8 cellular contexts compared by ENCODE assay signal in genomic region chr17:7392696-7393612, GRCh38. TPM values are rescaled to one million over a fixed set of nuclear protein-coding genes. Genes with fewer than 3 reads are reported as not detected.
DNase-seq lines count a peak whose midpoint lies in the region; ATAC-seq and TF ChIP-seq lines count a peak whose summit lies in the region.

No MANE protein-coding gene starts in this region.

- H3K9me3 ChIP-seq in SK-N-MC (ENCODE audit: low read depth, low read length), result no peaks in the 10 kb centered on the region
- H3K9me3 ChIP-seq in psoas muscle, result no peaks in the 10 kb centered on the region

- intact Hi-C loops in psoas muscle (cut with DNase I), result loop anchor here (5.0 kb wide), 3 partner anchors 36 to 94 kb away; partner anchors contain the start of genes KCTD11 (in 1 of the 2) and TMEM95 (in 1 of the 2)

- no peaks in the 10 kb centered on the region for H3K27me3 ChIP-seq in GM06990 (replicated peaks; ENCODE audit: control insufficient read depth, insufficient read depth, low read length)
- no peaks in the 10 kb centered on the region for H3K27me3 ChIP-seq in psoas muscle (ENCODE audit: insufficient read depth in 3 of 3, low read length in 2 of 3)

- H3K36me3 ChIP-seq in GM06990 (ENCODE audit: control insufficient read depth, insufficient read depth, low read length) (peaks cover 14% of the 10 kb centered on the region), SK-N-MC (ENCODE audit: insufficient read depth, low read length) (no peaks in the 10 kb centered on the region), psoas muscle (ENCODE audit: insufficient read depth in 1 of 2, low read depth in 1 of 2) (peaks cover 3 to 46% of the 10 kb centered on the region in 2 donors)

- WGBS in psoas muscle, 3 donors, result 77 to 82% (median 77%) methylated on average over 31 to 42 of the region's 42 CpGs

- H3K9ac ChIP-seq in SK-N-MC (ENCODE audit: insufficient read length), result no peak overlapping the region

- H3K27ac ChIP-seq in SK-N-MC, result no peak overlapping the region
- H3K27ac ChIP-seq in psoas muscle, result no peak overlapping the region

- H3K4me1 ChIP-seq in psoas muscle, result no peaks in the 10 kb centered on the region

- H3K4me3 ChIP-seq in GM06990 (replicated peaks; ENCODE audit: low read depth, low read length) (peak overlapping the region; percentile 89), SK-N-MC (peak overlapping the region; percentile 89), fibroblast of mammary gland (ENCODE audit: control insufficient read depth, low read depth, low read length) (peak overlapping the region; percentile 82), psoas muscle (peak overlapping the region; percentile 95)

- DNase-seq in GM06990 (ENCODE audit: extremely low read depth, insufficient read length), result no peak
- no peak for DNase-seq in SK-N-MC (ENCODE audit: low read depth, low spot score)
- no peak for DNase-seq in fibroblast of mammary gland (ENCODE audit: low read depth)
- no peak for DNase-seq in psoas muscle
- no peak for DNase-seq in Kasumi-1 (lab: John Stamatoyannopoulos, UW)
- DNase-seq in NCI-H2029 (lab: John Stamatoyannopoulos, UW), result no peak

- TF ChIP-seq CTCF in GM06990 (IDR thresholded peaks at IDR 0.05; ENCODE audit: insufficient read depth, low read length, poor library complexity, severe bottlenecking), result no peak
- TF ChIP-seq CTCF in fibroblast of mammary gland (conservative IDR thresholded peaks at IDR 0.05; ENCODE audit: control insufficient read depth, insufficient read depth, low read depth, low read length), result no peak
- no peak for TF ChIP-seq CTCF in psoas muscle (IDR thresholded peaks at IDR 0.05)

- no peak for ATAC-seq in psoas muscle
- ATAC-seq in HG03571 (IDR thresholded peaks at IDR 0.05; ENCODE audit: unreplicated experiment), result no peak
- no peak for ATAC-seq in GM21528 (IDR thresholded peaks at IDR 0.05; ENCODE audit: low FRiP score, unreplicated experiment)

RNA-seq across cellular contexts. Expression of gene PLSCR3, which starts 1.4 kb away (rescaled TPM):
- total RNA-seq in psoas muscle, result 10 to 100 TPM; 13.9 to 16.2 (median 15.1) TPM
- 10 to 100 TPM; 16.6 to 20.5 (median 18.7) TPM for polyA plus RNA-seq in psoas muscle

RNA-seq across cellular contexts. Expression of gene TMEM256, which starts 10.9 kb away (rescaled TPM):
- total RNA-seq in psoas muscle, result 10 to 100 TPM; 47.1 to 80.4 (median 53.5) TPM
- polyA plus RNA-seq in psoas muscle, result 10 to 100 TPM; 62.4 to 75.4 (median 69.7) TPM

RNA-seq across cellular contexts. Expression of gene TNK1, which starts 12.1 kb away (rescaled TPM):
- under 1 TPM; 0.56 to 0.86 (median 0.78) TPM for total RNA-seq in psoas muscle
- polyA plus RNA-seq in psoas muscle, result 1 to 10 TPM in 1 of 3 donors, under 1 TPM in 2; 0.57 to 1.7 (median 0.98) TPM

RNA-seq across cellular contexts. Expression of gene NLGN2, which starts 14.7 kb away (rescaled TPM):
- total RNA-seq in psoas muscle, result 10 to 100 TPM in 1 of 4 donors, 1 to 10 TPM in 3; 6.5 to 11.5 (median 7.4) TPM
- 1 to 10 TPM; 2.8 to 3.1 (median 2.9) TPM for polyA plus RNA-seq in psoas muscle

RNA-seq across cellular contexts. Expression of gene SPEM1, which starts 27.2 kb away (rescaled TPM):
- not detected for total RNA-seq in psoas muscle
- under 1 TPM in 1 of 3 donors, not detected in 2; 0.06 TPM for polyA plus RNA-seq in psoas muscle
